Comparison of ENCODE assay signal across 13 cellular contexts in the genomic region with DNA sequence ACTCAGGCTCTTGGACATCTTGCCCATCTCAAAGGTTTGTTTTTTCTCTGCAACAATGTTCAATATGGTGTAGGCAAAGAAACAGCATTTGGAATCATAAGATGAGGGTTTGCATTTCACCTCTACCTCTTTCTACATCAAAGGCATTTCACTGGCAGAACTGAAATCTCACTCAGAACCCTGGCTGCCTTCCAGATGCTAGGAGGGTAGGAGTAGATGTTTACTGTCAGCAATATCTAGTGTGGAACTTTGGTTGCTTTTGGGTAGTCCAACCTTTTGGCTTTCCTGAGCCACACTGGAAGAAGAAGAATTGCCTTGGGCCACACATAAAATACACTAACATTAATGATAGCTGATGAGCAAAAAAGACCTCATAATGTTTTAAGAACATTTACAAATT.
A peak's percentile ranks its signal among the peaks of the same experiment; 100 is the strongest.
DNase-seq lines count a peak whose midpoint lies in the region; ATAC-seq and TF ChIP-seq lines count a peak whose summit lies in the region.
"Had no signal": no experiment of that assay in that cellular context is flagged by ENCODE, and none has a peak within 500 bp of the region (broad histone marks: within the 10 kb centered on the region; RNA-seq: fewer than 3 reads in every experiment).

No MANE protein-coding gene starts in this region.

- H3K27ac Mint-ChIP-seq in MCF 10A (ENCODE audit: low read depth, unreplicated experiment), result peak overlapping the region; percentile 17

- BruUV-seq in MCF 10A (replicated peaks; lab: Mats Ljungman, UMichigan), result no TSS peak
- BruUV-seq in mammary epithelial cell (replicated peaks; lab: Mats Ljungman, UMichigan), result no TSS peak

- H3K9ac ChIP-seq in mammary epithelial cell (ENCODE audit: insufficient read depth, low read length) (no peak overlapping the region), MM.1S (ENCODE audit: low read length) (no peak overlapping the region)

- H3K4me3 ChIP-seq in mammary epithelial cell (replicated peaks in 1 of 3; ENCODE audit: insufficient read depth in 1 of 3, low read depth in 2 of 3, low read length in 3 of 3) (no peak overlapping the region), right lobe of liver (no peak overlapping the region), tibial artery (no peak overlapping the region), MM.1S (ENCODE audit: low read length) (no peak overlapping the region)

- H3K9me3 ChIP-seq in mammary epithelial cell (replicated peaks; ENCODE audit: insufficient read depth, low read length), result no peaks in the 10 kb centered on the region
- no peaks in the 10 kb centered on the region for H3K9me3 ChIP-seq in right lobe of liver
- H3K9me3 ChIP-seq in tibial artery, result no peaks in the 10 kb centered on the region
- H3K9me3 ChIP-seq in MM.1S (replicated peaks; ENCODE audit: insufficient read depth, low read length), result no peaks in the 10 kb centered on the region

- intact Hi-C loops in MCF 10A (cut with micrococcal nuclease) (no loop called here), mammary epithelial cell (cut with micrococcal nuclease) (no loop called here), right lobe of liver (cut with DNase I) (no loop called here), tibial artery (cut with DNase I; ENCODE audit: low total_unique reads) (no loop called here)

- no peaks in the 10 kb centered on the region for H3K36me3 ChIP-seq in mammary epithelial cell (ENCODE audit: insufficient read depth, low read length)
- H3K36me3 ChIP-seq in right lobe of liver, result no peaks in the 10 kb centered on the region
- H3K36me3 ChIP-seq in tibial artery, result no peaks in the 10 kb centered on the region
- no peaks in the 10 kb centered on the region for H3K36me3 ChIP-seq in MM.1S (replicated peaks; ENCODE audit: insufficient read depth, low read length)

- H3K9me3 Mint-ChIP-seq in MCF 10A (ENCODE audit: unreplicated experiment), result no peaks in the 10 kb centered on the region

- H3K9me2 ChIP-seq in MM.1S (replicated peaks; ENCODE audit: insufficient read depth, low read length), result no peaks in the 10 kb centered on the region

- DNase-seq in MCF 10A (ENCODE audit: unreplicated experiment) (peak; percentile 17), mammary epithelial cell (no peak), RPMI8226 (peak; percentile 88), right lobe of liver (peak in 1 of 3 donors; percentile 71), tibial artery (no peak), MM.1S (no peak), OCI-M1 (lab: John Stamatoyannopoulos, UW) (no peak)
- DNase-seq: 8988T, NCI-H1105, NCI-H2081 treated with DMSO at 0.1 percent for 48 hours, NCI-H524 treated with DMSO at 0.1 percent for 48 hours had no signal

- H3K79me2 ChIP-seq in mammary epithelial cell (ENCODE audit: insufficient read depth, low read length) (no peaks in the 10 kb centered on the region), MM.1S (ENCODE audit: low read length) (no peaks in the 10 kb centered on the region)

- peak; percentile 47 to 73 (median 58) for ATAC-seq in right lobe of liver
- ATAC-seq in GM21381 (IDR thresholded peaks at IDR 0.05; ENCODE audit: unreplicated experiment), result no peak

- no peaks in the 10 kb centered on the region for H3K27me3 Mint-ChIP-seq in MCF 10A (ENCODE audit: insufficient read depth, unreplicated experiment)

- H2AFZ ChIP-seq in mammary epithelial cell (ENCODE audit: low read depth, low read length) (no peak overlapping the region), MM.1S (ENCODE audit: low read length) (no peak overlapping the region)

- in situ Hi-C loops in mammary epithelial cell (cut with MboI; ENCODE audit: low sequenced_read_pairs in 2 of 2), result no loop called here

- CTCF ChIA-PET in MCF 10A (lab: Yijun Ruan, JAX), result interaction anchor here (1.2 kb wide), 1 partner anchor 47 kb away, joined by 4 read pairs; no protein-coding TSS in a partner anchor
- CTCF ChIA-PET in mammary epithelial cell (lab: Charles Lee; ENCODE audit: low non-redundant PET), result no interaction called here

- H3K4me1 ChIP-seq in mammary epithelial cell (ENCODE audit: insufficient read depth, low read length), result no peaks in the 10 kb centered on the region
- H3K4me1 ChIP-seq in right lobe of liver, result peaks cover 0 to 23% (median 6%) of the 10 kb centered on the region in 4 donors
- H3K4me1 ChIP-seq in tibial artery, result peaks cover 0 to 51% (median 29%) of the 10 kb centered on the region in 4 donors
- H3K4me1 ChIP-seq in MM.1S (ENCODE audit: low read length), result no peaks in the 10 kb centered on the region

- dilution Hi-C loops in mammary epithelial cell (cut with HindIII; ENCODE audit: low sequenced_read_pairs), result no loop called here

- no peaks in the 10 kb centered on the region for H3K36me3 Mint-ChIP-seq in MCF 10A (ENCODE audit: insufficient read depth, unreplicated experiment)
- H3K36me3 Mint-ChIP-seq: CD14-positive monocyte had no signal

- POLR2A ChIA-PET in MCF 10A (lab: Yijun Ruan, JAX), result interaction anchor here (0.6 to 1.6 kb wide), 3 partner anchors 17 to 315 kb away, joined by 3 to 4 read pairs (median 4); no protein-coding TSS in a partner anchor

- H3K27ac ChIP-seq in mammary epithelial cell (ENCODE audit: insufficient read depth, low read depth, low read length) (no peak overlapping the region), right lobe of liver (peak overlapping the region in 1 of 3 donors; percentile 64), tibial artery (peak overlapping the region; percentile 53 to 58), MM.1S (ENCODE audit: low read length) (no peak overlapping the region)

- H3F3A ChIP-seq in MM.1S (ENCODE audit: insufficient read depth, low read length), result no peaks in the 10 kb centered on the region

- TF ChIP-seq CTCF in MCF 10A (IDR thresholded peaks at IDR 0.05; ENCODE audit: unreplicated experiment), result no peak
- TF ChIP-seq CTCF in mammary epithelial cell (conservative IDR thresholded peaks at IDR 0.05 in 1 of 2, IDR thresholded peaks at IDR 0.05 in 1 of 2; ENCODE audit: extremely low read depth in 1 of 2, insufficient read depth in 1 of 2, low read depth in 1 of 2, low read length in 2 of 2), result no peak
- no peak for TF ChIP-seq CTCF in right lobe of liver (IDR thresholded peaks at IDR 0.05)
- TF ChIP-seq CTCF in tibial artery (IDR thresholded peaks at IDR 0.05), result no peak
- TF ChIP-seq CTCF in MM.1S (IDR thresholded peaks at IDR 0.05; ENCODE audit: low read length), result no peak

- H3K27me3 ChIP-seq in mammary epithelial cell (ENCODE audit: insufficient read depth, low read length) (peaks cover 5% of the 10 kb centered on the region), right lobe of liver (no peaks in the 10 kb centered on the region), tibial artery (no peaks in the 10 kb centered on the region), MM.1S (replicated peaks; ENCODE audit: insufficient read depth, low read length) (no peaks in the 10 kb centered on the region)

- TF ChIP-seq POLR2A in right lobe of liver (IDR thresholded peaks at IDR 0.05), result no peak

- H3K4me3 Mint-ChIP-seq in MCF 10A (ENCODE audit: unreplicated experiment), result no peak overlapping the region
- H3K4me3 Mint-ChIP-seq: CD14-positive monocyte had no signal

- H3K4me2 ChIP-seq in mammary epithelial cell (ENCODE audit: insufficient read depth, low read depth, low read length) (no peak overlapping the region), MM.1S (ENCODE audit: low read depth, low read length) (no peak overlapping the region)

- peaks cover 36% of the 10 kb centered on the region for H3K4me1 Mint-ChIP-seq in MCF 10A (ENCODE audit: insufficient read depth, unreplicated experiment)

- no peaks in the 10 kb centered on the region for H4K20me1 ChIP-seq in mammary epithelial cell (ENCODE audit: insufficient read depth, low read length)
- no peaks in the 10 kb centered on the region for H4K20me1 ChIP-seq in MM.1S (ENCODE audit: insufficient read depth, low read length)

Comparison
In these comparisons a context has a peak if more than half of its experiments do, and no peak if none do; other contexts are left out.
1. DNase-seq: peak in MCF 10A (single experiment) and RPMI8226 (single experiment); none in mammary epithelial cell (single experiment), tibial artery (0 of 2), MM.1S (single experiment) and OCI-M1 (single experiment).
2. H3K27ac ChIP-seq: peak in tibial artery (2 of 2); none in mammary epithelial cell (single experiment) and MM.1S (single experiment).